20 cellular contexts compared by ENCODE assay signal in genomic region chr20:56207656-56208055, GRCh38. TPM values are rescaled to one million over a fixed set of nuclear protein-coding genes. Genes with fewer than 3 reads are reported as not detected.
DNase-seq lines count a peak whose midpoint lies in the region; ATAC-seq lines count a peak whose summit lies in the region.
"Had no signal": no experiment of that assay in that cellular context is flagged by ENCODE, and none has a peak within 500 bp of the region (broad histone marks: within the 10 kb centered on the region; RNA-seq: fewer than 3 reads in every experiment).

No MANE protein-coding gene starts in this region.

- WGBS in mesendoderm (ENCODE audit: extremely low coverage, insufficient coverage, low lambda C conversion rate), result no CpG with 5 or more reads among the region's 4 CpGs

- H3K23ac ChIP-seq in mesendoderm (ENCODE audit: low read length), result no peak overlapping the region

- no peak overlapping the region for H3K9ac ChIP-seq in mesendoderm (ENCODE audit: low read length)

- no peak overlapping the region for H2BK15ac ChIP-seq in mesendoderm (replicated peaks; ENCODE audit: low read depth)

- peak; percentile 27 for DNase-seq in NCI-H226
- DNase-seq in amniotic epithelial cell (ENCODE audit: low read depth), result peak; percentile 92
- peak; percentile 13 for DNase-seq in mesendoderm
- no peak for DNase-seq in activated naive CD8-positive, alpha-beta T cell treated with anti-CD3 and anti-CD28 coated beads for 36 hours
- no peak for DNase-seq in H7
- DNase-seq: C1 segment of cervical spinal cord; Calu3; CD4-positive, alpha-beta memory T cell; COR-L47; DMS53; DMS79 treated with DMSO at 0.1 percent for 48 hours; GF-D8; GOT3; HCEC 1CT had no signal

- no peaks in the 10 kb centered on the region for H3K4me1 ChIP-seq in mesendoderm (ENCODE audit: control insufficient read depth, low read depth, low read length)

- no peaks in the 10 kb centered on the region for H3K79me1 ChIP-seq in mesendoderm (ENCODE audit: low read length)

- peaks cover 3% of the 10 kb centered on the region for H3K27me3 Mint-ChIP-seq in activated naive CD8-positive, alpha-beta T cell treated with anti-CD3 and anti-CD28 coated beads for 36 hours

- H3K9me3 Mint-ChIP-seq in activated naive CD8-positive, alpha-beta T cell treated with anti-CD3 and anti-CD28 coated beads for 36 hours, result no peaks in the 10 kb centered on the region
- H3K9me3 Mint-ChIP-seq: CD4-positive, alpha-beta memory T cell had no signal

- H2AK5ac ChIP-seq in mesendoderm (ENCODE audit: low read length), result no peak overlapping the region

- H3K36me3 Mint-ChIP-seq in activated naive CD8-positive, alpha-beta T cell treated with anti-CD3 and anti-CD28 coated beads for 36 hours, result no peaks in the 10 kb centered on the region
- H3K36me3 Mint-ChIP-seq: CD4-positive, alpha-beta memory T cell had no signal

- no peak overlapping the region for H3K4me3 Mint-ChIP-seq in activated naive CD8-positive, alpha-beta T cell treated with anti-CD3 and anti-CD28 coated beads for 36 hours
- H3K4me3 Mint-ChIP-seq: CD4-positive, alpha-beta memory T cell had no signal

- H3K27me3 ChIP-seq in mesendoderm (ENCODE audit: insufficient read depth, low read length, poor library complexity), result no peaks in the 10 kb centered on the region
- H3K27me3 ChIP-seq in H7 (ENCODE audit: control insufficient read depth, insufficient read depth, low read length), result no peaks in the 10 kb centered on the region

- H3K18ac ChIP-seq in mesendoderm (ENCODE audit: low read length), result no peak overlapping the region

- no peak overlapping the region for H3K4ac ChIP-seq in mesendoderm (ENCODE audit: low read depth, low read length)

- H3K56ac ChIP-seq in mesendoderm (ENCODE audit: low read length), result no peak overlapping the region

- no peak for ATAC-seq in GM18517 (IDR thresholded peaks at IDR 0.05; ENCODE audit: unreplicated experiment)

- no peak overlapping the region for H3K27ac Mint-ChIP-seq in activated naive CD8-positive, alpha-beta T cell treated with anti-CD3 and anti-CD28 coated beads for 36 hours
- H3K27ac Mint-ChIP-seq: CD4-positive, alpha-beta memory T cell had no signal

- H3K36me3 ChIP-seq in mesendoderm (ENCODE audit: control insufficient read depth, insufficient read depth, low read length), result no peaks in the 10 kb centered on the region
- H3K36me3 ChIP-seq in H7 (replicated peaks; ENCODE audit: control insufficient read depth, insufficient read depth, low read length), result no peaks in the 10 kb centered on the region

- H3K4me2 ChIP-seq in mesendoderm (ENCODE audit: low read length), result no peak overlapping the region

- H2BK120ac ChIP-seq in mesendoderm (ENCODE audit: low read depth, low read length), result no peak overlapping the region

- no peak overlapping the region for H4K5ac ChIP-seq in mesendoderm (ENCODE audit: low read length)

- H3K79me2 ChIP-seq in mesendoderm (ENCODE audit: control insufficient read depth, insufficient read depth, low read length), result no peaks in the 10 kb centered on the region

- H2BK5ac ChIP-seq in mesendoderm (ENCODE audit: low read length), result no peak overlapping the region

- H3K27ac ChIP-seq in mesendoderm (ENCODE audit: low read depth, low read length), result no peak overlapping the region

- no peak overlapping the region for H4K8ac ChIP-seq in mesendoderm (ENCODE audit: low read depth, low read length)

- H3K4me1 Mint-ChIP-seq in activated naive CD8-positive, alpha-beta T cell treated with anti-CD3 and anti-CD28 coated beads for 36 hours, result no peaks in the 10 kb centered on the region
- H3K4me1 Mint-ChIP-seq: CD4-positive, alpha-beta memory T cell had no signal

- H3K4me3 ChIP-seq in mesendoderm (ENCODE audit: low read length), result no peak overlapping the region
- no peak overlapping the region for H3K4me3 ChIP-seq in H7 (ENCODE audit: insufficient read depth, low read depth, low read length)

RNA-seq across cellular contexts. Expression of gene MC3R, which starts 40.9 kb away (rescaled TPM):
- polyA plus RNA-seq in mesendoderm (2013, experiment 1 of 2), result not detected
- not detected for polyA plus RNA-seq in mesendoderm (2013, experiment 2 of 2)
- not detected for total RNA-seq in activated naive CD8-positive, alpha-beta T cell treated with anti-CD3 and anti-CD28 coated beads for 36 hours
- not detected in 2 replicates for total RNA-seq in H7 (2014; rRNA removed; shearing (Covaris generic))
- total RNA-seq: A172; A673; Calu3; CD4-positive, alpha-beta memory T cell; Daoy; G401 had no signal
- polyA plus RNA-seq: BJ; CD4-positive, alpha-beta memory T cell had no signal

Comparison
In these comparisons a context has a peak if more than half of its experiments do, and no peak if none do; other contexts are left out.
1. DNase-seq: peak in NCI-H226 (single experiment), amniotic epithelial cell (single experiment) and mesendoderm (single experiment); none in activated naive CD8-positive, alpha-beta T cell treated with anti-CD3 and anti-CD28 coated beads for 36 hours (single experiment) and H7 (single experiment).